ENCODE assay signal across 21 cellular contexts in the genomic region with DNA sequence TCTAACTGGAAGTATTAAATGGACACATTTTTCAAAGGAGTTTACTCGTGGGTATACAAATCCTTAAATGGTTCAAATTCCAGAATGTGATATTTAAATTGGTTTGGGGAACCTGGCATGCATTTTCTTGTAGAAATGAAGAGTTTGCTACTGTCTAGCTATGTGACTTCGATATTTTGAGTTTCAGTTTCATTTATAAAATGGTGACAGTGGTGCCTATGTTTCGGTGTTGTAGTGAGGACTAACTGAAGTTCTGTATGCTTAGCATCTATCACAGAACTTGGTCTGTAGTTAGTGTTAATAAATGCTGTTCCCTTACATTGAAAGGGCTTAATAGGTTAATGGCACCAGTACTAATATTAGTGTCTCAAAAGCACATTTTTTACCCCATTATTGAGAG. TPM values are rescaled to one million over a fixed set of nuclear protein-coding genes. Genes with fewer than 3 reads are reported as not detected.
A peak's percentile ranks its signal among the peaks of the same experiment; 100 is the strongest.
DNase-seq lines count a peak whose midpoint lies in the region; ATAC-seq and TF ChIP-seq lines count a peak whose summit lies in the region.
"Had no signal": no experiment of that assay in that cellular context is flagged by ENCODE, and none has a peak within 500 bp of the region (broad histone marks: within the 10 kb centered on the region; RNA-seq: fewer than 3 reads in every experiment).

No MANE protein-coding gene starts in this region.

- no peaks in the 10 kb centered on the region for H3K9me3 ChIP-seq in OCI-LY3 (ENCODE audit: insufficient read depth, low read length)
- H3K9me3 ChIP-seq in hepatocyte (ENCODE audit: low read depth): no peaks in the 10 kb centered on the region
- H3K9me3 ChIP-seq: Caco-2 had no signal

- H3K27me3 ChIP-seq in KMS-11 (ENCODE audit: insufficient read depth, low read depth) (no peaks in the 10 kb centered on the region), OCI-LY3 (ENCODE audit: low read depth, low read length) (no peaks in the 10 kb centered on the region), hepatocyte (no peaks in the 10 kb centered on the region)

- H3K27ac ChIP-seq in KMS-11: 0 out of 2 replicates have a peak overlapping the region, but pooled peaks have one; percentile 28
- no peak overlapping the region for H3K27ac ChIP-seq in OCI-LY3 (ENCODE audit: low read length)
- no peak overlapping the region for H3K27ac ChIP-seq in hepatocyte
- H3K27ac ChIP-seq: 22Rv1 had no signal

- no peak for ATAC-seq in activated CD8-positive, alpha-beta memory T cell treated with anti-CD3 and anti-CD28 coated beads, Interleukin-2, amount 10 ng/mL, durations not matched to agents 7 days and 5 days
- ATAC-seq in GM18858 (IDR thresholded peaks at IDR 0.05; ENCODE audit: unreplicated experiment): no peak
- ATAC-seq: CD8-positive, alpha-beta T cell; GM23338 had no signal

- peaks cover 3% of the 10 kb centered on the region for H3K27me3 Mint-ChIP-seq in activated CD8-positive, alpha-beta memory T cell treated with anti-CD3 and anti-CD28 coated beads, Interleukin-2, amount 10 ng/mL, durations not matched to agents 7 days and 5 days

- no peaks in the 10 kb centered on the region for H3K36me3 Mint-ChIP-seq in activated CD8-positive, alpha-beta memory T cell treated with anti-CD3 and anti-CD28 coated beads, Interleukin-2, amount 10 ng/mL, durations not matched to agents 7 days and 5 days
- H3K36me3 Mint-ChIP-seq: CD14-positive monocyte; CD8-positive, alpha-beta T cell had no signal

- H2AFZ ChIP-seq in KMS-11 (ENCODE audit: low read depth) (peak overlapping the region; percentile 75), OCI-LY3 (ENCODE audit: low read depth, low read length) (peak overlapping the region; percentile 39; the same call in 1 of the 2 replicates), hepatocyte (no peak overlapping the region)
- H2AFZ ChIP-seq: GM23338 had no signal

- H3K4me1 ChIP-seq in KMS-11 (ENCODE audit: low read depth, poor library complexity, severe bottlenecking): peaks cover 46% of the 10 kb centered on the region
- peaks cover 48% of the 10 kb centered on the region for H3K4me1 ChIP-seq in OCI-LY3 (ENCODE audit: low read length)
- H3K4me1 ChIP-seq in hepatocyte (ENCODE audit: insufficient read depth): no peaks in the 10 kb centered on the region
- H3K4me1 ChIP-seq: Caco-2 had no signal

- H3K9ac ChIP-seq in KMS-11 (no peak overlapping the region), OCI-LY3 (ENCODE audit: low read length) (peak overlapping the region; percentile 5; the same call in 1 of the 2 replicates)

- H3K4me2 ChIP-seq in KMS-11 (peak overlapping the region; percentile 76; the same call in 1 of the 2 replicates), OCI-LY3 (ENCODE audit: low read length) (peak overlapping the region; percentile 64), hepatocyte (no peak overlapping the region)
- H3K4me2 ChIP-seq: GM23338 had no signal

- H3K27ac Mint-ChIP-seq in activated CD8-positive, alpha-beta memory T cell treated with anti-CD3 and anti-CD28 coated beads, Interleukin-2, amount 10 ng/mL, durations not matched to agents 7 days and 5 days: no peak overlapping the region
- H3K27ac Mint-ChIP-seq: CD8-positive, alpha-beta T cell; GM23338 had no signal

- H3K4me3 Mint-ChIP-seq in activated CD8-positive, alpha-beta memory T cell treated with anti-CD3 and anti-CD28 coated beads, Interleukin-2, amount 10 ng/mL, durations not matched to agents 7 days and 5 days: peak overlapping the region; percentile 9
- H3K4me3 Mint-ChIP-seq: CD14-positive monocyte; CD8-positive, alpha-beta T cell; GM23338 had no signal

- no peak for DNase-seq in activated CD8-positive, alpha-beta memory T cell treated with anti-CD3 and anti-CD28 coated beads, Interleukin-2, amount 10 ng/mL, durations not matched to agents 7 days and 5 days
- no peak for DNase-seq in activated CD8-positive, alpha-beta memory T cell treated with anti-CD3 and anti-CD28 coated beads for 24 hours
- DNase-seq in anterior cingulate cortex (lab: John Stamatoyannopoulos, UW) (no peak), inferior parietal cortex (ENCODE audit: extremely low spot score) (no peak), hepatocyte (ENCODE audit: low spot score) (no peak)
- DNase-seq: Caco-2; CD8-positive, alpha-beta T cell; DMS53; GF-D8; H7; IMR-90; KBM-7 had no signal

- WGBS in hepatocyte (ENCODE audit: low lambda C conversion rate, missing lambda C conversion rate): 76% methylated on average over 3 of the region's 3 CpGs

- H3K4me3 ChIP-seq in KMS-11 (IDR thresholded peaks at IDR 0.05; ENCODE audit: insufficient read depth, low read depth, low read length) (no peak overlapping the region), OCI-LY3 (ENCODE audit: low read length) (peak overlapping the region; percentile 39), hepatocyte (no peak overlapping the region)
- H3K4me3 ChIP-seq: GM23338 had no signal

- CTCF ChIA-PET in activated CD8-positive, alpha-beta memory T cell treated with anti-CD3 and anti-CD28 coated beads, Interleukin-2, amount 10 ng/mL, durations not matched to agents 7 days and 5 days (lab: Charles Lee): no interaction called here

- peaks cover 4% of the 10 kb centered on the region for H3K4me1 Mint-ChIP-seq in activated CD8-positive, alpha-beta memory T cell treated with anti-CD3 and anti-CD28 coated beads, Interleukin-2, amount 10 ng/mL, durations not matched to agents 7 days and 5 days
- H3K4me1 Mint-ChIP-seq: GM23338 had no signal

- TF ChIP-seq CTCF in KMS-11 (conservative IDR thresholded peaks at IDR 0.05; ENCODE audit: low read depth, low read length): no peak
- no peak for TF ChIP-seq CTCF in OCI-LY3 (IDR thresholded peaks at IDR 0.05; ENCODE audit: low read depth, low read length)
- TF ChIP-seq CTCF in hepatocyte (IDR thresholded peaks at IDR 0.05; ENCODE audit: poor library complexity): no peak

- H3K9me3 Mint-ChIP-seq in activated CD8-positive, alpha-beta memory T cell treated with anti-CD3 and anti-CD28 coated beads, Interleukin-2, amount 10 ng/mL, durations not matched to agents 7 days and 5 days (ENCODE audit: low read depth): no peaks in the 10 kb centered on the region
- H3K9me3 Mint-ChIP-seq: CD8-positive, alpha-beta T cell; GM23338 had no signal

- H3K9me2 ChIP-seq in hepatocyte (replicated peaks; ENCODE audit: insufficient read depth): no peaks in the 10 kb centered on the region

- H3K36me3 ChIP-seq in KMS-11 (ENCODE audit: insufficient read depth) (no peaks in the 10 kb centered on the region), OCI-LY3 (replicated peaks; ENCODE audit: low read depth, low read length) (no peaks in the 10 kb centered on the region), hepatocyte (replicated peaks; ENCODE audit: insufficient read depth, low read depth) (no peaks in the 10 kb centered on the region)

- H3K79me2 ChIP-seq in KMS-11 (ENCODE audit: insufficient read depth, low read depth) (no peaks in the 10 kb centered on the region), OCI-LY3 (ENCODE audit: low read length) (no peaks in the 10 kb centered on the region), hepatocyte (no peaks in the 10 kb centered on the region)

- no peaks in the 10 kb centered on the region for H4K20me1 ChIP-seq in KMS-11 (ENCODE audit: insufficient read depth)
- no peaks in the 10 kb centered on the region for H4K20me1 ChIP-seq in OCI-LY3 (ENCODE audit: insufficient read depth, low read length)
- no peaks in the 10 kb centered on the region for H4K20me1 ChIP-seq in hepatocyte (ENCODE audit: insufficient read depth, poor library complexity, severe bottlenecking)

RNA-seq across cellular contexts. Expression of a gene that starts 29.4 kb away (rescaled TPM):
- total RNA-seq in activated CD8-positive, alpha-beta memory T cell treated with anti-CD3 and anti-CD28 coated beads, Interleukin-2, amount 10 ng/mL, durations not matched to agents 7 days and 5 days: not detected
- total RNA-seq in hepatocyte: 0.28 and 0.67 TPM in 2 replicates
- 0.08 TPM in 1 of 2 replicates, not detected in the other for polyA plus RNA-seq in hepatocyte
- total RNA-seq: A673; Caco-2; CD8-positive, alpha-beta T cell; HT-29 had no signal
- polyA plus RNA-seq: BJ, CD14-positive monocyte had no signal

RNA-seq across cellular contexts. Expression of a gene that starts 29.6 kb away (rescaled TPM):
- not detected for total RNA-seq in activated CD8-positive, alpha-beta memory T cell treated with anti-CD3 and anti-CD28 coated beads, Interleukin-2, amount 10 ng/mL, durations not matched to agents 7 days and 5 days
- total RNA-seq in hepatocyte: 0.12 TPM in 1 of 2 replicates, not detected in the other
- not detected in 2 replicates for polyA plus RNA-seq in hepatocyte
- total RNA-seq: A673; Caco-2; CD8-positive, alpha-beta T cell; HT-29 had no signal
- polyA plus RNA-seq: BJ, CD14-positive monocyte, GM23338 had no signal
